In the genomic region with DNA sequence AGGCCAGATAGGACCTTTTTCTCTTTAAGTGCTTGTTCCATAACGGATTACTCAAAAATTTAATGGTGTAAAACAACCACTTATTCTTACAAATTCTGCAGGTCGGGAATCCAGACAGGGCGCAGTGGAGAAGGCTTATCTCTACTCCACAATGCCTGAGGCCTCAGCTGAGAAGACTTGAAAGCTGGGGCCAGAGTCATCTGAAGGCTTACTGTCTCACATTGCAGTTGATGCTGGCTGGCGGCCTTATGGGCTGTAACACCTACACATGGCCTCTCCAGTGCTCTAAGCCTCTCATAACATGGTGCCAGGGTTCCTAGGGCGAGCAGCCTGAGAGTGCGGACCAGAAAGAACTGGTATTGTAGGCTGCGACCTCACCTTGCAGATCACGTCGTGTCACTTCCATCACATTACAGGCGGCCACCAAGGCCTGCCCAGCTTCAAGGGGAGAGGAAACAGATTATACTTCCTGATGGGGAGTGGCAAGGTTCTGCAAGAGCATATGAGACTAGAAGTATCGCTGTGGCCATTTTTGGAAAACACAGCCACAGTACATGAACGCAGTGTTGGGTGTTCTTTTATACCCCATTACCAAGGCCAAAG, we compare ENCODE assay signal across 11 cellular contexts. TPM values are rescaled to one million over a fixed set of nuclear protein-coding genes. Genes with fewer than 3 reads are reported as not detected.
A peak's percentile ranks its signal among the peaks of the same experiment; 100 is the strongest.
DNase-seq lines count a peak whose midpoint lies in the region; ATAC-seq and TF ChIP-seq lines count a peak whose summit lies in the region.
"Had no signal": no experiment of that assay in that cellular context is flagged by ENCODE, and none has a peak within 500 bp of the region (broad histone marks: within the 10 kb centered on the region; RNA-seq: fewer than 3 reads in every experiment).

No MANE protein-coding gene starts in this region.

- TF ChIP-seq CTCF in natural killer cell (IDR thresholded peaks at IDR 0.05) (no peak), GM10266 (IDR thresholded peaks at IDR 0.05; ENCODE audit: control insufficient read depth, insufficient read depth, low read depth, missing control alignments) (no peak)

- H3K4me3 ChIP-seq in CD4-positive, CD25-positive, alpha-beta regulatory T cell (ENCODE audit: low read depth, low read length): peak overlapping the region; percentile 71
- H3K4me3 ChIP-seq: prostate gland had no signal

- no peaks in the 10 kb centered on the region for H3K27me3 ChIP-seq in CD4-positive, CD25-positive, alpha-beta regulatory T cell (ENCODE audit: control insufficient read depth, insufficient read depth, low read length)

- peaks cover 26 to 98% (median 83%) of the 10 kb centered on the region in 4 donors for H3K4me1 Mint-ChIP-seq in CD4-positive, CD25-positive, alpha-beta regulatory T cell
- peaks cover 97% of the 10 kb centered on the region for H3K4me1 Mint-ChIP-seq in activated CD8-positive, alpha-beta T cell treated with anti-CD3 and anti-CD28 coated beads, Interleukin-2, amount 10 ng/mL, durations not matched to agents 7 days and 5 days (ENCODE audit: low read depth)
- H3K4me1 Mint-ChIP-seq in natural killer cell: peaks cover 48 to 81% of the 10 kb centered on the region in 2 donors

- H3K36me3 ChIP-seq in CD4-positive, CD25-positive, alpha-beta regulatory T cell (ENCODE audit: control insufficient read depth, insufficient read depth, low read length): no peaks in the 10 kb centered on the region
- H3K36me3 ChIP-seq: prostate gland had no signal

- intact Hi-C loops in natural killer cell (cut with micrococcal nuclease): no loop called here

- peak overlapping the region; percentile 95 to 99 (median 97) for H3K27ac Mint-ChIP-seq in CD4-positive, CD25-positive, alpha-beta regulatory T cell
- H3K27ac Mint-ChIP-seq in activated CD8-positive, alpha-beta T cell treated with anti-CD3 and anti-CD28 coated beads, Interleukin-2, amount 10 ng/mL, durations not matched to agents 7 days and 5 days: peak overlapping the region; percentile 95
- H3K27ac Mint-ChIP-seq in natural killer cell: peak overlapping the region; percentile 54 to 60

- peak; percentile 71 to 72 for ATAC-seq in CD4-positive, CD25-positive, alpha-beta regulatory T cell (ENCODE audit: low read depth in 2 of 2)
- peak; percentile 7 for ATAC-seq in HG03045 (IDR thresholded peaks at IDR 0.05; ENCODE audit: unreplicated experiment)
- ATAC-seq in activated CD8-positive, alpha-beta T cell treated with anti-CD3 and anti-CD28 coated beads, Interleukin-2, amount 10 ng/mL, durations not matched to agents 7 days and 5 days: peak; percentile 50
- ATAC-seq in natural killer cell: peak in 2 of 3 donors; percentile 16 to 34
- ATAC-seq in HG02981 (IDR thresholded peaks at IDR 0.05; ENCODE audit: unreplicated experiment): no peak
- no peak for ATAC-seq in GM21825 (IDR thresholded peaks at IDR 0.05; ENCODE audit: unreplicated experiment)
- ATAC-seq in GM19467 (IDR thresholded peaks at IDR 0.05; ENCODE audit: unreplicated experiment): no peak
- ATAC-seq: Panc1 had no signal

- peak overlapping the region; percentile 66 to 90 (median 78) for H3K4me3 Mint-ChIP-seq in CD4-positive, CD25-positive, alpha-beta regulatory T cell
- H3K4me3 Mint-ChIP-seq in activated CD8-positive, alpha-beta T cell treated with anti-CD3 and anti-CD28 coated beads, Interleukin-2, amount 10 ng/mL, durations not matched to agents 7 days and 5 days: peak overlapping the region; percentile 59
- H3K4me3 Mint-ChIP-seq in natural killer cell: no peak overlapping the region

- no peaks in the 10 kb centered on the region for H3K9me3 ChIP-seq in CD4-positive, CD25-positive, alpha-beta regulatory T cell (ENCODE audit: control insufficient read depth in 2 of 2, low read length in 2 of 2)
- H3K9me3 ChIP-seq: Caco-2, prostate gland had no signal

- peaks cover 5% of the 10 kb centered on the region for H3K36me3 Mint-ChIP-seq in CD4-positive, CD25-positive, alpha-beta regulatory T cell
- peaks cover 21% of the 10 kb centered on the region for H3K36me3 Mint-ChIP-seq in activated CD8-positive, alpha-beta T cell treated with anti-CD3 and anti-CD28 coated beads, Interleukin-2, amount 10 ng/mL, durations not matched to agents 7 days and 5 days (ENCODE audit: low read depth)
- H3K36me3 Mint-ChIP-seq in natural killer cell: no peaks in the 10 kb centered on the region

- peak overlapping the region; percentile 84 for H3K27ac ChIP-seq in CD4-positive, CD25-positive, alpha-beta regulatory T cell (ENCODE audit: insufficient read depth, low read length, poor library complexity, severe bottlenecking)
- H3K27ac ChIP-seq: prostate gland had no signal

- H3K4me1 ChIP-seq in CD4-positive, CD25-positive, alpha-beta regulatory T cell (ENCODE audit: control insufficient read depth, insufficient read depth, low read length, poor library complexity, severe bottlenecking): peaks cover 97% of the 10 kb centered on the region

- H3K27me3 Mint-ChIP-seq in CD4-positive, CD25-positive, alpha-beta regulatory T cell: no peaks in the 10 kb centered on the region
- no peaks in the 10 kb centered on the region for H3K27me3 Mint-ChIP-seq in activated CD8-positive, alpha-beta T cell treated with anti-CD3 and anti-CD28 coated beads, Interleukin-2, amount 10 ng/mL, durations not matched to agents 7 days and 5 days (ENCODE audit: low read depth)
- H3K27me3 Mint-ChIP-seq in natural killer cell (ENCODE audit: low read depth in 2 of 2): no peaks in the 10 kb centered on the region

- CTCF ChIA-PET in activated CD8-positive, alpha-beta T cell treated with anti-CD3 and anti-CD28 coated beads, Interleukin-2, amount 10 ng/mL, durations not matched to agents 7 days and 5 days (lab: Charles Lee): interaction anchor here (0.9 to 8.7 kb wide), 12 partner anchors 9 to 53 kb away, joined by 3 to 83 read pairs (median 14); no protein-coding TSS in a partner anchor

- POLR2A ChIA-PET in activated CD8-positive, alpha-beta T cell treated with anti-CD3 and anti-CD28 coated beads, Interleukin-2, amount 10 ng/mL, durations not matched to agents 7 days and 5 days (lab: Charles Lee): interaction anchor here (0.7 to 3.6 kb wide), 9 partner anchors 9 to 131 kb away, joined by 3 to 34 read pairs (median 6); no protein-coding TSS in a partner anchor

- no peaks in the 10 kb centered on the region for H3K9me3 Mint-ChIP-seq in CD4-positive, CD25-positive, alpha-beta regulatory T cell
- H3K9me3 Mint-ChIP-seq in activated CD8-positive, alpha-beta T cell treated with anti-CD3 and anti-CD28 coated beads, Interleukin-2, amount 10 ng/mL, durations not matched to agents 7 days and 5 days (ENCODE audit: insufficient read depth): no peaks in the 10 kb centered on the region
- no peaks in the 10 kb centered on the region for H3K9me3 Mint-ChIP-seq in natural killer cell

- DNase-seq in CD4-positive, CD25-positive, alpha-beta regulatory T cell: peak; percentile 33 to 86 (median 70)
- DNase-seq in activated CD8-positive, alpha-beta T cell treated with anti-CD3 and anti-CD28 coated beads, Interleukin-2, amount 10 ng/mL, durations not matched to agents 7 days and 5 days: peak; percentile 66
- no peak for DNase-seq in natural killer cell
- DNase-seq in GM10266 (ENCODE audit: extremely low spot score): no peak
- DNase-seq: Caco-2 had no signal

RNA-seq across cellular contexts. Expression of a gene that starts 32.4 kb away (rescaled TPM):
- total RNA-seq in CD4-positive, CD25-positive, alpha-beta regulatory T cell: 77.3 TPM
- polyA plus RNA-seq in CD4-positive, CD25-positive, alpha-beta regulatory T cell: 100 to 1,000 TPM; 141 to 231 (median 171) TPM
- total RNA-seq in activated CD8-positive, alpha-beta T cell treated with anti-CD3 and anti-CD28 coated beads, Interleukin-2, amount 10 ng/mL, durations not matched to agents 7 days and 5 days: 10 to 100 TPM; 38.3 to 42.3 TPM
- total RNA-seq in natural killer cell: 10 to 100 TPM in 2 of 3 donors, 1 to 10 TPM in 1; 4.1 to 16.7 (median 12.8) TPM

Comparison
In these comparisons a context has a peak if more than half of its experiments do, and no peak if none do; other contexts are left out.
1. ATAC-seq: peak in CD4-positive, CD25-positive, alpha-beta regulatory T cell (2 of 2), HG03045 (single experiment), activated CD8-positive, alpha-beta T cell treated with anti-CD3 and anti-CD28 coated beads, Interleukin-2, amount 10 ng/mL, durations not matched to agents 7 days and 5 days (single experiment) and natural killer cell (2 of 3); none in HG02981 (single experiment), GM21825 (single experiment) and GM19467 (single experiment).
2. DNase-seq: peak in CD4-positive, CD25-positive, alpha-beta regulatory T cell (3 of 3) and activated CD8-positive, alpha-beta T cell treated with anti-CD3 and anti-CD28 coated beads, Interleukin-2, amount 10 ng/mL, durations not matched to agents 7 days and 5 days (single experiment); none in natural killer cell (single experiment) and GM10266 (single experiment).
3. Peak in every context shown above with its lines, with median percentiles within 50 percentile points of each other: H3K27ac Mint-ChIP-seq.